ENCODE assay signal across 8 cellular contexts in the genomic region with DNA sequence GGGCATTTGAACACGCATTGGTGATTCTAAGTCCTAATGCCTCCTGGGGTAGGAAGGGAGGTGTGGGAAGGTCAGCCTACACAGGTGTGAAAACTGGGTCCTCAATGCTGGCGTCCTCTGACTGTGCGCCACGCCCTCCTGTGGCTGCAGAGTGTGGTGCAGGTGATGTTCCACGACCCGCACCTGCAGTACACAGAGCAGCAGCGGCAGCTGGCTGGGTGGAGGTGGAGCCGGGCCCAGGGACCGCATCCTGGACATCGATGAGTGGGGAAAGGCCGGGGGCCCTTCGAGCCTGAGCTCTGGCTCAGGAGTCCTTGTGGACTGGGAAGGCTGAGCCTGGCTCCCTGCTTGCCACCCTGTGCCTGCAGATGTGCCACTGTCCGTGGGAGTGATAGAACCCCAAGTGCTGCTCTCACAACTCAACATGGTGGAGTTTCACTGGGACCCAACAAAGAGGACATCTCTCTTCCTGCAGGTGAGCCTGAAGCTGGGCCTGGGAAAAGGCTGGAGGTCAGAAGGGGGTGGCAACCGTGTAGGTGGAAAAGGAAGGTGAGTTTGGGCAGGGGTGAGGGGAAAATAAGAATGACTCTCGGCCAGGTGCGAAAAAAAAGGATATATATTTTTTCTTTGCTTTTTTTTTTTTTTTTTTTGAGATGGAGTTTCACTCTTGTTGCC. TPM values are rescaled to one million over a fixed set of nuclear protein-coding genes. Genes with fewer than 3 reads are reported as not detected.
DNase-seq lines count a peak whose midpoint lies in the region; ATAC-seq and TF ChIP-seq lines count a peak whose summit lies in the region.

No MANE protein-coding gene starts in this region.

- H3K27me3 ChIP-seq in colonic mucosa (no peaks in the 10 kb centered on the region), GM23248 (replicated peaks; ENCODE audit: insufficient read depth) (no peaks in the 10 kb centered on the region)

- no peaks in the 10 kb centered on the region for H3K79me2 ChIP-seq in GM23248 (ENCODE audit: insufficient read depth)

- H3F3A ChIP-seq in GM23248 (ENCODE audit: insufficient read depth) = no peaks in the 10 kb centered on the region

- H3K27ac ChIP-seq in colonic mucosa (no peak overlapping the region), GM23248 (no peak overlapping the region)

- H3K27me3 Mint-ChIP-seq in activated CD4-positive, alpha-beta T cell treated with anti-CD3 and anti-CD28 coated beads, Interleukin-2, amount 10 ng/mL, durations not matched to agents 24 days and 14 days = no peaks in the 10 kb centered on the region
- H3K27me3 Mint-ChIP-seq in stimulated activated naive CD8-positive, alpha-beta T cell treated with anti-CD3 and anti-CD28 coated beads, Interleukin-15, amount 100 ng/mL, for 72 hours = no peaks in the 10 kb centered on the region

- H3K36me3 Mint-ChIP-seq in activated CD4-positive, alpha-beta T cell treated with anti-CD3 and anti-CD28 coated beads, Interleukin-2, amount 10 ng/mL, durations not matched to agents 24 days and 14 days (ENCODE audit: low read depth) = no peaks in the 10 kb centered on the region

- H3K4me3 Mint-ChIP-seq in activated CD4-positive, alpha-beta T cell treated with anti-CD3 and anti-CD28 coated beads, Interleukin-2, amount 10 ng/mL, durations not matched to agents 24 days and 14 days = no peak overlapping the region
- H3K4me3 Mint-ChIP-seq in stimulated activated naive CD8-positive, alpha-beta T cell treated with anti-CD3 and anti-CD28 coated beads, Interleukin-15, amount 100 ng/mL, for 72 hours = peak overlapping the region; percentile 1 to 43

- H3K4me3 ChIP-seq in colonic mucosa (no peak overlapping the region), mucosa of descending colon (no peak overlapping the region), GM23248 (no peak overlapping the region)

- no peak overlapping the region for H3K9ac ChIP-seq in colonic mucosa (ENCODE audit: low read depth in 2 of 2, low read length in 2 of 2)
- H3K9ac ChIP-seq in GM23248 = no peak overlapping the region

- H3K4me1 Mint-ChIP-seq in activated CD4-positive, alpha-beta T cell treated with anti-CD3 and anti-CD28 coated beads, Interleukin-2, amount 10 ng/mL, durations not matched to agents 24 days and 14 days = peaks cover 17% of the 10 kb centered on the region
- H3K4me1 Mint-ChIP-seq in stimulated activated naive CD8-positive, alpha-beta T cell treated with anti-CD3 and anti-CD28 coated beads, Interleukin-15, amount 100 ng/mL, for 72 hours = peaks cover 61% of the 10 kb centered on the region

- 46 to 47% methylated on average over 16 of the region's 16 CpGs for WGBS in GM23248 (ENCODE audit: low coverage in 1 of 2, low lambda C conversion rate in 2 of 2, missing lambda C conversion rate in 2 of 2), 2 experiments

- H3K27ac Mint-ChIP-seq in activated CD4-positive, alpha-beta T cell treated with anti-CD3 and anti-CD28 coated beads, Interleukin-2, amount 10 ng/mL, durations not matched to agents 24 days and 14 days = no peak overlapping the region
- H3K27ac Mint-ChIP-seq in stimulated activated naive CD8-positive, alpha-beta T cell treated with anti-CD3 and anti-CD28 coated beads, Interleukin-15, amount 100 ng/mL, for 72 hours = no peak overlapping the region

- ATAC-seq in mucosa of descending colon (peak; percentile 85), HG03280 (IDR thresholded peaks at IDR 0.05; ENCODE audit: unreplicated experiment) (no peak)
- peak; percentile 61 for ATAC-seq in stimulated activated naive CD8-positive, alpha-beta T cell treated with anti-CD3 and anti-CD28 coated beads, Interleukin-15, amount 100 ng/mL, for 72 hours

- H2AFZ ChIP-seq in GM23248 = no peak overlapping the region

- H3K4me2 ChIP-seq in GM23248 (ENCODE audit: unreplicated experiment) = no peak overlapping the region

- H3K4me1 ChIP-seq in colonic mucosa = no peaks in the 10 kb centered on the region
- peaks cover 14% of the 10 kb centered on the region for H3K4me1 ChIP-seq in mucosa of descending colon (ENCODE audit: low read depth)
- H3K4me1 ChIP-seq in GM23248 (ENCODE audit: insufficient read depth) = no peaks in the 10 kb centered on the region

- H3K9me3 Mint-ChIP-seq in activated CD4-positive, alpha-beta T cell treated with anti-CD3 and anti-CD28 coated beads, Interleukin-2, amount 10 ng/mL, durations not matched to agents 24 days and 14 days = no peaks in the 10 kb centered on the region
- no peaks in the 10 kb centered on the region for H3K9me3 Mint-ChIP-seq in stimulated activated naive CD8-positive, alpha-beta T cell treated with anti-CD3 and anti-CD28 coated beads, Interleukin-15, amount 100 ng/mL, for 72 hours

- no peaks in the 10 kb centered on the region for H3K9me3 ChIP-seq in colonic mucosa
- no peaks in the 10 kb centered on the region for H3K9me3 ChIP-seq in mucosa of descending colon
- H3K9me3 ChIP-seq in GM23248 (ENCODE audit: low read depth) = no peaks in the 10 kb centered on the region

- H3K36me3 ChIP-seq in colonic mucosa (no peaks in the 10 kb centered on the region), mucosa of descending colon (ENCODE audit: low read depth) (no peaks in the 10 kb centered on the region), GM23248 (ENCODE audit: low read depth) (no peaks in the 10 kb centered on the region)

- in situ Hi-C loops in GM23248 (cut with MboI) = no loop called here

- DNase-seq in GM10266 (ENCODE audit: extremely low spot score) (peak; percentile 65), NCI-H2081 (lab: John Stamatoyannopoulos, UW) (peak; percentile 65 to 85), colonic mucosa (peak; percentile 65), mucosa of descending colon (peak; percentile 72 to 82 (median 80)), GM23248 (no peak)
- peak; percentile 90 for DNase-seq in activated CD4-positive, alpha-beta T cell treated with anti-CD3 and anti-CD28 coated beads, Interleukin-2, amount 10 ng/mL, durations not matched to agents 24 days and 14 days
- DNase-seq in stimulated activated naive CD8-positive, alpha-beta T cell treated with anti-CD3 and anti-CD28 coated beads, Interleukin-15, amount 100 ng/mL, for 72 hours = peak; percentile 74 to 77

- H3K9me2 ChIP-seq in GM23248 (ENCODE audit: insufficient read depth) = no peaks in the 10 kb centered on the region

- H4K20me1 ChIP-seq in GM23248 (ENCODE audit: insufficient read depth) = no peaks in the 10 kb centered on the region

- intact Hi-C loops in activated CD4-positive, alpha-beta T cell treated with anti-CD3 and anti-CD28 coated beads, Interleukin-2, amount 10 ng/mL, durations not matched to agents 24 days and 14 days (cut with micrococcal nuclease) = loop anchor here (1.0 to 5.0 kb wide), 2 partner anchors 32 to 257 kb away; no protein-coding TSS in a partner anchor
- intact Hi-C loops in colonic mucosa (cut with DNase I) (loop anchor here (5.0 to 10.0 kb wide), 2 partner anchors 32 to 75 kb away; a partner anchor contains a TSS), mucosa of descending colon (cut with DNase I, micrococcal nuclease) (loop anchor here in 1 of 2 donors (10.0 kb wide), 1 partner anchor 255 kb away; no protein-coding TSS in a partner anchor)

- TF ChIP-seq CTCF in GM10266 (IDR thresholded peaks at IDR 0.05; ENCODE audit: control insufficient read depth, insufficient read depth, low read depth, missing control alignments) = peak; percentile 79
- peak; percentile 62 for TF ChIP-seq CTCF in colonic mucosa (IDR thresholded peaks at IDR 0.05)
- TF ChIP-seq CTCF in mucosa of descending colon (IDR thresholded peaks at IDR 0.05) = peak; percentile 28

RNA-seq across cellular contexts. Expression of a gene that starts 14.0 kb away (rescaled TPM):
- total RNA-seq in activated CD4-positive, alpha-beta T cell treated with anti-CD3 and anti-CD28 coated beads, Interleukin-2, amount 10 ng/mL, durations not matched to agents 24 days and 14 days = not detected in 2 replicates
- total RNA-seq in colonic mucosa = under 1 TPM; 0.11 to 0.15 TPM
- total RNA-seq in mucosa of descending colon = under 1 TPM in 2 of 3 donors, not detected in 1; 0.17 to 0.79 TPM
- not detected in 2 replicates for total RNA-seq in GM23248 (2014; rRNA removed; shearing (Covaris generic))
- polyA plus RNA-seq in GM23248 (2016; fragmentation: Nextera tagmentation; extraction: Ambion mirVana) = 0.05 TPM in 1 of 2 replicates, not detected in the other

RNA-seq across cellular contexts. Expression of a gene that starts 39.7 kb away (rescaled TPM):
- total RNA-seq in activated CD4-positive, alpha-beta T cell treated with anti-CD3 and anti-CD28 coated beads, Interleukin-2, amount 10 ng/mL, durations not matched to agents 24 days and 14 days = 2,240 and 2,301 TPM in 2 replicates
- total RNA-seq in colonic mucosa (1,000 to 10,000 TPM; 1,557 to 1,567 TPM), mucosa of descending colon (1,000 to 10,000 TPM; 1,315 to 1,492 (median 1,411) TPM)
- total RNA-seq in GM23248 (2014; rRNA removed; shearing (Covaris generic)) = 1,500 and 1,636 TPM in 2 replicates
- polyA plus RNA-seq in GM23248 (2016; fragmentation: Nextera tagmentation; extraction: Ambion mirVana) = 892 and 903 TPM in 2 replicates

RNA-seq across cellular contexts. Expression of a gene that starts 42.3 kb away (rescaled TPM):
- total RNA-seq in activated CD4-positive, alpha-beta T cell treated with anti-CD3 and anti-CD28 coated beads, Interleukin-2, amount 10 ng/mL, durations not matched to agents 24 days and 14 days = 20.4 and 22.5 TPM in 2 replicates
- total RNA-seq in colonic mucosa (1 to 10 TPM; 5.9 to 8.8 TPM), mucosa of descending colon (10 to 100 TPM; 16.8 to 24.3 (median 20.1) TPM)
- 6.6 and 8.1 TPM in 2 replicates for total RNA-seq in GM23248 (2014; rRNA removed; shearing (Covaris generic))
- polyA plus RNA-seq in GM23248 (2016; fragmentation: Nextera tagmentation; extraction: Ambion mirVana) = 6.0 and 7.1 TPM in 2 replicates

Comparison
In these comparisons a context has a peak if more than half of its experiments do, and no peak if none do; other contexts are left out.
1. CTCF ChIP-seq: peak in every context shown above with its lines; median percentile 79 in GM10266; 62 in colonic mucosa; 28 in mucosa of descending colon.